Comparison of ENCODE assay signal across 8 cellular contexts in the genomic region with DNA sequence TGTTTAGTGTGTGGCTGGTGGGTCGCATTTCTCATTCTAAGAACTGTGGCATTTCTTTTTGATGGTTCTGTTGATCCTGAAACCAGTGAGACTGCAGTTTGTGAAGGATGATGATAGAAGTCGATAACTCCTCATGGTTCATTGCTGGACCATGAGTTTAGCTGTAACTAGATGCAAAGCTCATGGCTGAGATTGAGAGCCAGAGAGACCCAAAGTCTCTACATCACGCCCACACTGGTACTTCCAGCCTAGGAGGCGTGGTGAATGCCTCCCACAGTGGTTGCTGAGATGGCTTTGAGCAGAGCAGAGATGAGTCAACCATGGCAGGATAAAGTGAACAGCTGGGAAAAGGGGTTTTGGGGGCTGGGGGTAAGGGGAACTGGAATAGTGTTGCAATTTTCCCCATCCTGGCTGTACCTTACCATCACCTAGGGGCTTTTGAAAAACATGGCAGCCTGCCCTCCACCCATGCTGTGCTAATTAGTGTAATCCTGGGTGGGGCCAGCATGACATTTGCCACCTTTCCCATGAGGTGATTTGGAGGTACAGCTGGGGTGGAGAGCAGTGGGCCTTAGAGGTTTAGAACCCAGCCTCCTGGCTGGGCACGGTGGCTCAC. TPM values are rescaled to one million over a fixed set of nuclear protein-coding genes. Genes with fewer than 3 reads are reported as not detected.
DNase-seq lines count a peak whose midpoint lies in the region; ATAC-seq lines count a peak whose summit lies in the region.

No MANE protein-coding gene starts in this region.

- peak overlapping the region; percentile 56 for H3K27ac Mint-ChIP-seq in activated CD4-positive, alpha-beta T cell treated with anti-CD3 and anti-CD28 coated beads for 36 hours

- CTCF ChIA-PET in activated CD4-positive, alpha-beta T cell treated with anti-CD3 and anti-CD28 coated beads for 36 hours (lab: Charles Lee) = interaction anchor here (0.6 to 1.5 kb wide), 6 partner anchors 10 to 32 kb away, joined by 3 to 6 read pairs (median 3); no protein-coding TSS in a partner anchor

- DNase-seq in activated CD4-positive, alpha-beta T cell treated with anti-CD3 and anti-CD28 coated beads for 36 hours = peak; percentile 80
- no peak for DNase-seq in activated CD4-positive, alpha-beta T cell treated with anti-CD3 and anti-CD28 coated beads, Interleukin-2, amount 50 U/mL, for 1 hour
- peak; percentile 72 to 78 for DNase-seq in activated T-cell treated with anti-CD3 and anti-CD28 coated beads, Interleukin-2, amount 50 U/mL, for 48 hours
- peak; percentile 51 to 52 for DNase-seq in stimulated activated CD8-positive, alpha-beta memory T cell treated with anti-CD3 and anti-CD28 coated beads, Interleukin-7, amount 100 ng/mL, for 4 hours (ENCODE audit: low read depth in 2 of 2)
- DNase-seq in germinal center (ENCODE audit: low spot score) (no peak), NCI-H1694 treated with DMSO at 0.1 percent for 48 hours (lab: John Stamatoyannopoulos, UW) (no peak), left lobe of liver (ENCODE audit: low spot score) (no peak)

- H3K4me1 Mint-ChIP-seq in activated CD4-positive, alpha-beta T cell treated with anti-CD3 and anti-CD28 coated beads for 36 hours = peaks cover 96% of the 10 kb centered on the region

- POLR2A ChIA-PET in activated CD4-positive, alpha-beta T cell treated with anti-CD3 and anti-CD28 coated beads for 36 hours (lab: Charles Lee) = no interaction called here

- ATAC-seq in activated CD4-positive, alpha-beta T cell treated with anti-CD3 and anti-CD28 coated beads for 36 hours = peak; percentile 60
- peak; percentile 34 for ATAC-seq in HG03196 (IDR thresholded peaks at IDR 0.05; ENCODE audit: unreplicated experiment)
- ATAC-seq in left lobe of liver = no peak

- H3K36me3 Mint-ChIP-seq in activated CD4-positive, alpha-beta T cell treated with anti-CD3 and anti-CD28 coated beads for 36 hours (ENCODE audit: low read depth) = peaks cover 7% of the 10 kb centered on the region

- H3K9me3 Mint-ChIP-seq in activated CD4-positive, alpha-beta T cell treated with anti-CD3 and anti-CD28 coated beads for 36 hours (ENCODE audit: low read depth) = no peaks in the 10 kb centered on the region

- H3K4me3 Mint-ChIP-seq in activated CD4-positive, alpha-beta T cell treated with anti-CD3 and anti-CD28 coated beads for 36 hours = no peak overlapping the region

- H3K27me3 Mint-ChIP-seq in activated CD4-positive, alpha-beta T cell treated with anti-CD3 and anti-CD28 coated beads for 36 hours = no peaks in the 10 kb centered on the region

- intact Hi-C loops in activated CD4-positive, alpha-beta T cell treated with anti-CD3 and anti-CD28 coated beads for 36 hours (cut with DNase I, micrococcal nuclease) = loop anchor here (1.0 to 10.0 kb wide), 10 partner anchors 12 to 1934 kb away; a partner anchor contains a TSS

RNA-seq across cellular contexts. Expression of a gene that starts 24.1 kb away (rescaled TPM):
- 10 to 100 TPM; 29.1 to 33.0 TPM for total RNA-seq in activated CD4-positive, alpha-beta T cell treated with anti-CD3 and anti-CD28 coated beads for 36 hours
- total RNA-seq in left lobe of liver = 9.3 TPM

Comparison
In these comparisons a context has a peak if more than half of its experiments do, and no peak if none do; other contexts are left out.
1. DNase-seq: peak in activated CD4-positive, alpha-beta T cell treated with anti-CD3 and anti-CD28 coated beads for 36 hours (single experiment), activated T-cell treated with anti-CD3 and anti-CD28 coated beads, Interleukin-2, amount 50 U/mL, for 48 hours (2 of 2) and stimulated activated CD8-positive, alpha-beta memory T cell treated with anti-CD3 and anti-CD28 coated beads, Interleukin-7, amount 100 ng/mL, for 4 hours (2 of 2); none in activated CD4-positive, alpha-beta T cell treated with anti-CD3 and anti-CD28 coated beads, Interleukin-2, amount 50 U/mL, for 1 hour (single experiment), germinal center (single experiment), NCI-H1694 treated with DMSO at 0.1 percent for 48 hours (single experiment) and left lobe of liver (single experiment).